Comparison of ENCODE assay signal across 8 cellular contexts in the genomic region with DNA sequence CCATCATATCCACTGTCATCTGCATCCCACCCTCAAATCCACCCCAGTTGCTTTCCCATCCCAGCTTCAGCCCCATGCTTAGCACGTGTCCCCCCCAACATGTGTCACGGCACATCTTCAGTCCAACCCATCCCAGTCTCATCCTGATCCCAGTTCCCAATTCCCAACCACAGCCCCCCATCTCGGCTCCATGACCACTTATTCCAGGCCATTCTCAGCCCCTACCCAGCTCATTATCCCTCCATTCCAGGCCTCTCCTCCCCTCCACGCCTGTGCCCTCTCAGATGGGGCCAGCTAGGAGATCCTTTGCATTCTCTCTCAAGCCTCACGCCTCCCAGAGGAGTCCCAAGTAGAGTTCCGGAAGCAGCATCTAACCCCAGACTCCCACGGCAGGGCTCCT. TPM values are rescaled to one million over a fixed set of nuclear protein-coding genes. Genes with fewer than 3 reads are reported as not detected.
DNase-seq lines count a peak whose midpoint lies in the region; ATAC-seq and TF ChIP-seq lines count a peak whose summit lies in the region.

No MANE protein-coding gene starts in this region.

- no peaks in the 10 kb centered on the region for H4K20me1 ChIP-seq in mammary epithelial cell (ENCODE audit: insufficient read depth, low read length)

- TF ChIP-seq CTCF in MCF 10A (IDR thresholded peaks at IDR 0.05; ENCODE audit: unreplicated experiment) (no peak), mammary epithelial cell (conservative IDR thresholded peaks at IDR 0.05 in 1 of 2, IDR thresholded peaks at IDR 0.05 in 1 of 2; ENCODE audit: extremely low read depth in 1 of 2, insufficient read depth in 1 of 2, low read depth in 1 of 2, low read length in 2 of 2) (no peak), tibial nerve (IDR thresholded peaks at IDR 0.05) (no peak)

- in situ Hi-C loops in mammary epithelial cell (cut with MboI; ENCODE audit: low sequenced_read_pairs in 2 of 2) = no loop called here

- H3K4me1 ChIP-seq in mammary epithelial cell (ENCODE audit: insufficient read depth, low read length) (peaks cover 32% of the 10 kb centered on the region), tibial nerve (peaks cover 0 to 86% (median 31%) of the 10 kb centered on the region in 4 donors)

- no peak overlapping the region for H3K27ac Mint-ChIP-seq in MCF 10A (ENCODE audit: low read depth, unreplicated experiment)
- peak overlapping the region; percentile 36 for H3K27ac Mint-ChIP-seq in activated T-helper 2 cell treated with anti-CD3 and anti-CD28 coated beads, Interferon-gamma antibody, Interleukin-2, Interleukin-4, amounts not matched to agents 10 μg/mL and 5 μg/mL and 100 μg/mL, durations not matched to agents 14 hours and 24 hours and 36 hours
- no peak overlapping the region for H3K27ac Mint-ChIP-seq in memory B cell

- DNase-seq in MCF 10A (ENCODE audit: unreplicated experiment) (no peak), mammary epithelial cell (no peak), memory B cell (ENCODE audit: low spot score in 2 of 2) (no peak), tibial nerve (ENCODE audit: low spot score in 2 of 2) (no peak), Ammon's horn (ENCODE audit: low spot score) (no peak)
- DNase-seq in activated T-helper 2 cell treated with anti-CD3 and anti-CD28 coated beads, Interferon-gamma antibody, Interleukin-2, Interleukin-4, amounts not matched to agents 10 μg/mL and 5 μg/mL and 100 μg/mL, durations not matched to agents 14 hours and 24 hours and 36 hours (ENCODE audit: low spot score) = no peak

- TF ChIP-seq POLR2A in tibial nerve (IDR thresholded peaks at IDR 0.05) = no peak

- H3K79me2 ChIP-seq in mammary epithelial cell (ENCODE audit: insufficient read depth, low read length) = peaks cover 19% of the 10 kb centered on the region

- no peaks in the 10 kb centered on the region for H3K9me3 Mint-ChIP-seq in MCF 10A (ENCODE audit: unreplicated experiment)
- no peaks in the 10 kb centered on the region for H3K9me3 Mint-ChIP-seq in activated T-helper 2 cell treated with anti-CD3 and anti-CD28 coated beads, Interferon-gamma antibody, Interleukin-2, Interleukin-4, amounts not matched to agents 10 μg/mL and 5 μg/mL and 100 μg/mL, durations not matched to agents 14 hours and 24 hours and 36 hours
- no peaks in the 10 kb centered on the region for H3K9me3 Mint-ChIP-seq in memory B cell

- H3K4me2 ChIP-seq in mammary epithelial cell (ENCODE audit: insufficient read depth, low read depth, low read length) = no peak overlapping the region

- 77% methylated on average over 6 of the region's 7 CpGs for WGBS in mammary epithelial cell (ENCODE audit: low coverage, missing lambda C conversion rate)
- 31 to 51% methylated on average over 7 of the region's 7 CpGs for WGBS in tibial nerve, 2 donors

- H3K27me3 Mint-ChIP-seq in MCF 10A (ENCODE audit: insufficient read depth, unreplicated experiment) = no peaks in the 10 kb centered on the region
- H3K27me3 Mint-ChIP-seq in activated T-helper 2 cell treated with anti-CD3 and anti-CD28 coated beads, Interferon-gamma antibody, Interleukin-2, Interleukin-4, amounts not matched to agents 10 μg/mL and 5 μg/mL and 100 μg/mL, durations not matched to agents 14 hours and 24 hours and 36 hours (ENCODE audit: low read depth) = peaks cover 7% of the 10 kb centered on the region
- H3K27me3 Mint-ChIP-seq in memory B cell = peaks cover 8% of the 10 kb centered on the region

- no peaks in the 10 kb centered on the region for H3K36me3 ChIP-seq in mammary epithelial cell (ENCODE audit: insufficient read depth, low read length)
- no peaks in the 10 kb centered on the region for H3K36me3 ChIP-seq in tibial nerve

- H3K4me3 Mint-ChIP-seq in MCF 10A (ENCODE audit: unreplicated experiment) = peak overlapping the region; percentile 74
- H3K4me3 Mint-ChIP-seq in activated T-helper 2 cell treated with anti-CD3 and anti-CD28 coated beads, Interferon-gamma antibody, Interleukin-2, Interleukin-4, amounts not matched to agents 10 μg/mL and 5 μg/mL and 100 μg/mL, durations not matched to agents 14 hours and 24 hours and 36 hours (ENCODE audit: low read depth) = peak overlapping the region; percentile 86
- H3K4me3 Mint-ChIP-seq in memory B cell = peak overlapping the region; percentile 93

- H3K27ac ChIP-seq in mammary epithelial cell (ENCODE audit: insufficient read depth, low read depth, low read length) (no peak overlapping the region), tibial nerve (peak overlapping the region; percentile 68 to 97 (median 88))

- no peak overlapping the region for H2AFZ ChIP-seq in mammary epithelial cell (ENCODE audit: low read depth, low read length)

- no peak overlapping the region for H3K9ac ChIP-seq in mammary epithelial cell (ENCODE audit: insufficient read depth, low read length)

- H3K36me3 Mint-ChIP-seq in MCF 10A (ENCODE audit: insufficient read depth, unreplicated experiment) (peaks cover 6% of the 10 kb centered on the region), memory B cell (no peaks in the 10 kb centered on the region)
- no peaks in the 10 kb centered on the region for H3K36me3 Mint-ChIP-seq in activated T-helper 2 cell treated with anti-CD3 and anti-CD28 coated beads, Interferon-gamma antibody, Interleukin-2, Interleukin-4, amounts not matched to agents 10 μg/mL and 5 μg/mL and 100 μg/mL, durations not matched to agents 14 hours and 24 hours and 36 hours (ENCODE audit: low read depth)

- H3K4me1 Mint-ChIP-seq in MCF 10A (ENCODE audit: insufficient read depth, unreplicated experiment) (peaks cover 55% of the 10 kb centered on the region), memory B cell (peaks cover 18% of the 10 kb centered on the region)
- H3K4me1 Mint-ChIP-seq in activated T-helper 2 cell treated with anti-CD3 and anti-CD28 coated beads, Interferon-gamma antibody, Interleukin-2, Interleukin-4, amounts not matched to agents 10 μg/mL and 5 μg/mL and 100 μg/mL, durations not matched to agents 14 hours and 24 hours and 36 hours (ENCODE audit: low read depth) = peaks cover 31% of the 10 kb centered on the region

- BruUV-seq in MCF 10A (replicated peaks; lab: Mats Ljungman, UMichigan) (no TSS peak), mammary epithelial cell (replicated peaks; lab: Mats Ljungman, UMichigan) (no TSS peak)

- H3K27me3 ChIP-seq in mammary epithelial cell (ENCODE audit: insufficient read depth, low read length) = no peaks in the 10 kb centered on the region
- no peaks in the 10 kb centered on the region for H3K27me3 ChIP-seq in tibial nerve

- CTCF ChIA-PET in MCF 10A (lab: Yijun Ruan, JAX) = interaction anchor here (0.6 to 0.9 kb wide), 3 partner anchors 17 to 27 kb away, joined by 3 to 7 read pairs (median 5); no protein-coding TSS in a partner anchor
- CTCF ChIA-PET in mammary epithelial cell (lab: Charles Lee; ENCODE audit: low non-redundant PET) = no interaction called here

- POLR2A ChIA-PET in MCF 10A (lab: Yijun Ruan, JAX) = no interaction called here

- intact Hi-C loops in MCF 10A (cut with micrococcal nuclease) = no loop called here
- intact Hi-C loops in mammary epithelial cell (cut with micrococcal nuclease) = no loop called here
- intact Hi-C loops in activated T-helper 2 cell treated with anti-CD3 and anti-CD28 coated beads, Interferon-gamma antibody, Interleukin-2, Interleukin-4, amounts not matched to agents 10 μg/mL and 5 μg/mL and 100 μg/mL, durations not matched to agents 14 hours and 24 hours and 36 hours (cut with micrococcal nuclease) = no loop called here

- H3K4me3 ChIP-seq in mammary epithelial cell (replicated peaks in 1 of 3; ENCODE audit: insufficient read depth in 1 of 3, low read depth in 2 of 3, low read length in 3 of 3) (no peak overlapping the region), tibial nerve (no peak overlapping the region)

- no peak for TF ChIP-seq EP300 in tibial nerve (IDR thresholded peaks at IDR 0.05)

- ATAC-seq in memory B cell (ENCODE audit: low read depth) (no peak), HG02610 (IDR thresholded peaks at IDR 0.05; ENCODE audit: unreplicated experiment) (no peak), GM21619 (IDR thresholded peaks at IDR 0.05; ENCODE audit: unreplicated experiment) (no peak)

- dilution Hi-C loops in mammary epithelial cell (cut with HindIII; ENCODE audit: low sequenced_read_pairs) = no loop called here

- H3K9me3 ChIP-seq in mammary epithelial cell (replicated peaks; ENCODE audit: insufficient read depth, low read length) (no peaks in the 10 kb centered on the region), tibial nerve (no peaks in the 10 kb centered on the region)

RNA-seq across cellular contexts. Expression of gene DBN1, which starts 0.7 kb away (rescaled TPM):
- 149 and 165 TPM in 2 replicates for total RNA-seq in MCF 10A (2022)
- 100 to 1,000 TPM in 1 of 2 donors, 10 to 100 TPM in 1; 80.3 to 107 TPM for total RNA-seq in mammary epithelial cell
- 35.0 TPM for polyA plus RNA-seq in mammary epithelial cell
- polyA minus RNA-seq in mammary epithelial cell = 42.0 TPM
- total RNA-seq in activated T-helper 2 cell treated with anti-CD3 and anti-CD28 coated beads, Interferon-gamma antibody, Interleukin-2, Interleukin-4, amounts not matched to agents 10 μg/mL and 5 μg/mL and 100 μg/mL, durations not matched to agents 14 hours and 24 hours and 36 hours = 28.7 and 32.9 TPM in 2 replicates
- 100 to 1,000 TPM in 3 of 4 donors, 10 to 100 TPM in 1; 89.8 to 139 (median 111) TPM for total RNA-seq in tibial nerve

RNA-seq across cellular contexts. Expression of gene PDLIM7, which starts 23.3 kb away (rescaled TPM):
- 164 and 257 TPM in 2 replicates for total RNA-seq in MCF 10A (2022)
- 100 to 1,000 TPM; 235 to 259 TPM for total RNA-seq in mammary epithelial cell
- 103 TPM for polyA plus RNA-seq in mammary epithelial cell
- 95.3 TPM for polyA minus RNA-seq in mammary epithelial cell
- 85.4 and 86.9 TPM in 2 replicates for total RNA-seq in activated T-helper 2 cell treated with anti-CD3 and anti-CD28 coated beads, Interferon-gamma antibody, Interleukin-2, Interleukin-4, amounts not matched to agents 10 μg/mL and 5 μg/mL and 100 μg/mL, durations not matched to agents 14 hours and 24 hours and 36 hours
- total RNA-seq in tibial nerve = 100 to 1,000 TPM in 1 of 4 donors, 10 to 100 TPM in 3; 78.0 to 138 (median 89.9) TPM

RNA-seq across cellular contexts. Expression of gene PRR7, which starts 27.5 kb away (rescaled TPM):
- total RNA-seq in MCF 10A (2022) (15.0 and 23.2 TPM in 2 replicates), mammary epithelial cell (10 to 100 TPM; 13.9 to 23.3 TPM), tibial nerve (10 to 100 TPM in 1 of 4 donors, 1 to 10 TPM in 3; 5.1 to 11.2 (median 7.5) TPM)
- 14.2 TPM for polyA plus RNA-seq in mammary epithelial cell
- polyA minus RNA-seq in mammary epithelial cell = 1.2 TPM
- 12.1 and 13.0 TPM in 2 replicates for total RNA-seq in activated T-helper 2 cell treated with anti-CD3 and anti-CD28 coated beads, Interferon-gamma antibody, Interleukin-2, Interleukin-4, amounts not matched to agents 10 μg/mL and 5 μg/mL and 100 μg/mL, durations not matched to agents 14 hours and 24 hours and 36 hours

RNA-seq across cellular contexts. Expression of gene DOK3, which starts 35.5 kb away (rescaled TPM):
- total RNA-seq in MCF 10A (2022) = 5.4 and 6.0 TPM in 2 replicates
- total RNA-seq in mammary epithelial cell = 1 to 10 TPM; 4.3 to 4.7 TPM
- polyA plus RNA-seq in mammary epithelial cell = 1.7 TPM
- 2.4 TPM for polyA minus RNA-seq in mammary epithelial cell
- total RNA-seq in activated T-helper 2 cell treated with anti-CD3 and anti-CD28 coated beads, Interferon-gamma antibody, Interleukin-2, Interleukin-4, amounts not matched to agents 10 μg/mL and 5 μg/mL and 100 μg/mL, durations not matched to agents 14 hours and 24 hours and 36 hours = 3.3 and 4.9 TPM in 2 replicates
- 10 to 100 TPM in 3 of 4 donors, 1 to 10 TPM in 1; 7.8 to 20.1 (median 11.5) TPM for total RNA-seq in tibial nerve

RNA-seq across cellular contexts. Expression of gene DDX41, which starts 42.7 kb away (rescaled TPM):
- 125 and 135 TPM in 2 replicates for total RNA-seq in MCF 10A (2022)
- total RNA-seq in mammary epithelial cell = 10 to 100 TPM; 60.7 to 80.6 TPM
- polyA plus RNA-seq in mammary epithelial cell = 115 TPM
- polyA minus RNA-seq in mammary epithelial cell = 79.3 TPM
- 138 and 144 TPM in 2 replicates for total RNA-seq in activated T-helper 2 cell treated with anti-CD3 and anti-CD28 coated beads, Interferon-gamma antibody, Interleukin-2, Interleukin-4, amounts not matched to agents 10 μg/mL and 5 μg/mL and 100 μg/mL, durations not matched to agents 14 hours and 24 hours and 36 hours
- total RNA-seq in tibial nerve = 100 to 1,000 TPM in 2 of 4 donors, 10 to 100 TPM in 2; 85.3 to 139 (median 105) TPM
